Comparison of ENCODE assay signal across 17 cellular contexts in genomic region chr15:85099195-85099803, GRCh38.
"Had no signal": no experiment of that assay in that cellular context is flagged by ENCODE, and none has a peak within 500 bp of the region (broad histone marks: within the 10 kb centered on the region; RNA-seq: fewer than 3 reads in every experiment).

No MANE protein-coding gene starts in this region.

- ATAC-seq: activated naive CD4-positive, alpha-beta T cell treated with anti-CD3 and anti-CD28 coated beads, Interleukin-2, amount 50 U/mL, for 72 hours; gastrocnemius medialis; mucosa of descending colon; naive thymus-derived CD8-positive, alpha-beta T cell; T-helper 17 cell had no signal

- H3K36me3 ChIP-seq: breast epithelium had no signal

- FAIRE-seq: TTC549 had no signal

- H3K27ac ChIP-seq: breast epithelium, gastrocnemius medialis, tibial nerve had no signal

- H3K9me3 ChIP-seq: breast epithelium, gastrocnemius medialis, mucosa of descending colon, neutrophil, tibial nerve had no signal

- H3K4me3 ChIP-seq: breast epithelium, gastrocnemius medialis, lung, mucosa of descending colon, tibial nerve had no signal

- H3K4me1 ChIP-seq: breast epithelium, gastrocnemius medialis, tibial nerve had no signal

- DNase-seq: activated B cell treated with CpG ODN at 0.5 μM for 24 hours; activated CD4-positive, alpha-beta T cell treated with anti-CD3 and anti-CD28 coated beads, Interleukin-2, amount 10 ng/mL, durations not matched to agents 24 days and 14 days; activated effector memory CD4-positive, alpha-beta T cell treated with Interleukin-2 at 50 U/mL for 16 hours; amniotic stem cell; gastrocnemius medialis; kidney glomerular epithelial cell; mucosa of descending colon; naive thymus-derived CD8-positive, alpha-beta T cell; SHP77; stimulated activated CD4-positive, alpha-beta T cell treated with anti-CD3 and anti-CD28 coated beads, Interleukin-4, amount 100 ng/mL, for 4 hours; T-helper 17 cell had no signal

- H3K27me3 ChIP-seq: breast epithelium, gastrocnemius medialis, neutrophil, tibial nerve had no signal
